ENCODE assay signal across 8 cellular contexts in genomic region chr1:94481473-94481933, GRCh38.
DNase-seq lines count a peak whose midpoint lies in the region; ATAC-seq and TF ChIP-seq lines count a peak whose summit lies in the region.

No MANE protein-coding gene starts in this region.

- TF ChIP-seq EP300 in neural cell (conservative IDR thresholded peaks at IDR 0.05; ENCODE audit: poor library complexity, severe bottlenecking) = no peak

- CTCF ChIA-PET in activated CD8-positive, alpha-beta memory T cell treated with anti-CD3 and anti-CD28 coated beads, Interleukin-2, amount 10 ng/mL, durations not matched to agents 7 days and 5 days (lab: Charles Lee) = interaction anchor here (0.6 to 2.5 kb wide), 10 partner anchors 12 to 324 kb away, joined by 3 to 47 read pairs (median 3); no protein-coding TSS in a partner anchor

- no peak overlapping the region for H3K9ac ChIP-seq in neural cell (ENCODE audit: low read length)

- peak; percentile 71 for TF ChIP-seq RAD21 in neural cell (conservative IDR thresholded peaks at IDR 0.05)

- H3K9me2 ChIP-seq in neural cell (ENCODE audit: insufficient read depth, low read length) = no peaks in the 10 kb centered on the region

- TF ChIP-seq CTCF in fibroblast of mammary gland (conservative IDR thresholded peaks at IDR 0.05; ENCODE audit: control insufficient read depth, insufficient read depth, low read depth, low read length) (peak; percentile 87), neural cell (IDR thresholded peaks at IDR 0.05; ENCODE audit: poor library complexity, severe bottlenecking) (peak; percentile 75)

- peaks cover 9% of the 10 kb centered on the region for H3K36me3 Mint-ChIP-seq in activated CD8-positive, alpha-beta memory T cell treated with anti-CD3 and anti-CD28 coated beads, Interleukin-2, amount 10 ng/mL, durations not matched to agents 7 days and 5 days

- H3K4me2 ChIP-seq in neural cell (ENCODE audit: low read length) = no peak overlapping the region

- H3K4me3 Mint-ChIP-seq in activated CD8-positive, alpha-beta memory T cell treated with anti-CD3 and anti-CD28 coated beads, Interleukin-2, amount 10 ng/mL, durations not matched to agents 7 days and 5 days = no peak overlapping the region

- DNase-seq in DMS153 (lab: John Stamatoyannopoulos, UW) (peak; percentile 29), NCI-H82 (lab: John Stamatoyannopoulos, UW) (peak; percentile 77), fibroblast of mammary gland (ENCODE audit: low read depth) (peak; percentile 71)
- DNase-seq in activated CD8-positive, alpha-beta memory T cell treated with anti-CD3 and anti-CD28 coated beads, Interleukin-2, amount 10 ng/mL, durations not matched to agents 7 days and 5 days = peak; percentile 51

- no peaks in the 10 kb centered on the region for H4K20me1 ChIP-seq in neural cell (ENCODE audit: insufficient read depth)

- no peaks in the 10 kb centered on the region for H3K9me3 ChIP-seq in neural cell (ENCODE audit: low read length)

- no peak overlapping the region for H2AFZ ChIP-seq in neural cell (ENCODE audit: low read depth, low read length)

- H3K27ac Mint-ChIP-seq in activated CD8-positive, alpha-beta memory T cell treated with anti-CD3 and anti-CD28 coated beads, Interleukin-2, amount 10 ng/mL, durations not matched to agents 7 days and 5 days = no peak overlapping the region

- H3K79me2 ChIP-seq in neural cell (replicated peaks; ENCODE audit: insufficient read depth, low read length) = no peaks in the 10 kb centered on the region

- H3K4me1 Mint-ChIP-seq in activated CD8-positive, alpha-beta memory T cell treated with anti-CD3 and anti-CD28 coated beads, Interleukin-2, amount 10 ng/mL, durations not matched to agents 7 days and 5 days = peaks cover 3% of the 10 kb centered on the region

- H3K27me3 Mint-ChIP-seq in activated CD8-positive, alpha-beta memory T cell treated with anti-CD3 and anti-CD28 coated beads, Interleukin-2, amount 10 ng/mL, durations not matched to agents 7 days and 5 days = no peaks in the 10 kb centered on the region

- H3K27me3 ChIP-seq in neural cell (ENCODE audit: insufficient read depth, low read depth, low read length) = no peaks in the 10 kb centered on the region

- H3F3A ChIP-seq in neural cell (ENCODE audit: insufficient read depth, low read length, poor library complexity, severe bottlenecking) = no peaks in the 10 kb centered on the region

- H3K36me3 ChIP-seq in neural cell (ENCODE audit: insufficient read depth, low read length) = no peaks in the 10 kb centered on the region

- H3K4me3 ChIP-seq in fibroblast of mammary gland (ENCODE audit: control insufficient read depth, low read depth, low read length) (no peak overlapping the region), neural cell (ENCODE audit: low read length) (no peak overlapping the region)

- H3K9me3 Mint-ChIP-seq in activated CD8-positive, alpha-beta memory T cell treated with anti-CD3 and anti-CD28 coated beads, Interleukin-2, amount 10 ng/mL, durations not matched to agents 7 days and 5 days (ENCODE audit: low read depth) = no peaks in the 10 kb centered on the region

- ATAC-seq in GM19467 (IDR thresholded peaks at IDR 0.05; ENCODE audit: unreplicated experiment) (peak; percentile 98), HG03565 (IDR thresholded peaks at IDR 0.05; ENCODE audit: unreplicated experiment) (peak; percentile 79), GM19328 (IDR thresholded peaks at IDR 0.05; ENCODE audit: unreplicated experiment) (no peak)
- peak; percentile 84 for ATAC-seq in activated CD8-positive, alpha-beta memory T cell treated with anti-CD3 and anti-CD28 coated beads, Interleukin-2, amount 10 ng/mL, durations not matched to agents 7 days and 5 days

- H3K27ac ChIP-seq in neural cell (ENCODE audit: low read length) = no peak overlapping the region

TF ChIP-seq in neural cell, 6 proteins besides CTCF, POLR2A, EP300 and RAD21:
- TF ChIP-seq SMC3 (conservative IDR thresholded peaks at IDR 0.05; ENCODE audit: poor library complexity) = peak; percentile 79
- TF ChIP-seq EZH2 (IDR thresholded peaks at IDR 0.05; ENCODE audit: borderline replicate concordance, insufficient read depth, low read length, poor library complexity, severe bottlenecking) = no peak
